ENCODE assay signal across 25 cellular contexts in genomic region chr6:136744889-136745288, GRCh38. TPM values are rescaled to one million over a fixed set of nuclear protein-coding genes. Genes with fewer than 3 reads are reported as not detected.
DNase-seq lines count a peak whose midpoint lies in the region; ATAC-seq, FAIRE-seq and TF ChIP-seq lines count a peak whose summit lies in the region.
"Had no signal": no experiment of that assay in that cellular context is flagged by ENCODE, and none has a peak within 500 bp of the region (broad histone marks: within the 10 kb centered on the region; RNA-seq: fewer than 3 reads in every experiment).

No MANE protein-coding gene starts in this region.

- no peaks in the 10 kb centered on the region for H3K9me3 ChIP-seq in heart right ventricle
- no peaks in the 10 kb centered on the region for H3K9me3 ChIP-seq in neural progenitor cell (ENCODE audit: low read depth)
- H3K9me3 ChIP-seq: A549 had no signal

- no peak for TF ChIP-seq POLR2A in erythroblast (IDR thresholded peaks at IDR 0.05; ENCODE audit: low read length)

- no peak overlapping the region for H3K4me3 Mint-ChIP-seq in neural progenitor cell
- H3K4me3 Mint-ChIP-seq: CD4-positive, alpha-beta T cell had no signal

- H3F3A ChIP-seq in neural progenitor cell (ENCODE audit: low read depth): no peaks in the 10 kb centered on the region

- H3K4me1 Mint-ChIP-seq in neural progenitor cell: peaks cover 13% of the 10 kb centered on the region

- H3K36me3 Mint-ChIP-seq in neural progenitor cell: no peaks in the 10 kb centered on the region

- H3K9me3 Mint-ChIP-seq in neural progenitor cell: peaks cover 7% of the 10 kb centered on the region
- H3K9me3 Mint-ChIP-seq: CD4-positive, alpha-beta T cell had no signal

- WGBS in heart right ventricle, 2 donors: 47 to 54% methylated on average over 5 of the region's 5 CpGs

- intact Hi-C loops in heart right ventricle (cut with DNase I) (loop anchor here in 1 of 10 donors (1.0 kb wide), 1 partner anchor 28 kb away; no protein-coding TSS in a partner anchor), left cardiac atrium (cut with DNase I) (no loop called here)

- H3K27ac ChIP-seq in heart right ventricle (peak overlapping the region in 6 of 10 donors; percentile 6 to 61 (median 36)), cingulate gyrus (ENCODE audit: low read depth, low read length) (peak overlapping the region; percentile 70), neural progenitor cell (no peak overlapping the region)
- H3K27ac ChIP-seq: A549; BLaER1 treated with 17β-estradiol and CSF1 and Interleukin-3, amounts not matched to agents 10 nM and 100 nM; SK-N-MC had no signal

- H3K9ac ChIP-seq in neural progenitor cell: no peak overlapping the region
- H3K9ac ChIP-seq: BLaER1 treated with 17β-estradiol and CSF1 and Interleukin-3, amounts not matched to agents 10 nM and 100 nM had no signal

- H2AFZ ChIP-seq in neural progenitor cell (replicated peaks): peak overlapping the region; percentile 79

- H3K4me3 ChIP-seq in heart right ventricle (peak overlapping the region in 5 of 10 donors; percentile 15 to 39 (median 25)), neural progenitor cell (no peak overlapping the region)
- H3K4me3 ChIP-seq: A549; BLaER1 treated with 17β-estradiol and CSF1 and Interleukin-3, amounts not matched to agents 10 nM and 100 nM; SK-N-MC had no signal

- H4K20me1 ChIP-seq in neural progenitor cell (ENCODE audit: low read depth): no peaks in the 10 kb centered on the region

- no peak for TF ChIP-seq CTCF in heart right ventricle (IDR thresholded peaks at IDR 0.05)
- TF ChIP-seq CTCF in neural progenitor cell (IDR thresholded peaks at IDR 0.05): no peak

- no peak overlapping the region for H3K4me2 ChIP-seq in neural progenitor cell
- H3K4me2 ChIP-seq: A549; BLaER1 treated with 17β-estradiol and CSF1 and Interleukin-3, amounts not matched to agents 10 nM and 100 nM had no signal

- no peaks in the 10 kb centered on the region for H3K79me2 ChIP-seq in neural progenitor cell (ENCODE audit: low read depth)

- H3K27me3 ChIP-seq in heart right ventricle (no peaks in the 10 kb centered on the region), neural progenitor cell (no peaks in the 10 kb centered on the region)
- H3K27me3 ChIP-seq: BLaER1 treated with 17β-estradiol and CSF1 and Interleukin-3, amounts not matched to agents 10 nM and 100 nM had no signal

- FAIRE-seq in RCC 7860 (lab: Jason Lieb, UNC): no peak
- FAIRE-seq: A549, D721Med, GM18507, H54 had no signal

- ATAC-seq in heart right ventricle: peak in 2 of 8 donors; percentile 62 to 77
- ATAC-seq in left cardiac atrium: no peak
- ATAC-seq in GM21576 (IDR thresholded peaks at IDR 0.05; ENCODE audit: unreplicated experiment): no peak
- ATAC-seq: A549, PC-3 had no signal

- H3K4me1 ChIP-seq in heart right ventricle (peaks cover 0 to 47% (median 22%) of the 10 kb centered on the region in 9 donors), neural progenitor cell (peaks cover 5% of the 10 kb centered on the region)
- H3K4me1 ChIP-seq: A549 had no signal

- H3K36me3 ChIP-seq in heart right ventricle: no peaks in the 10 kb centered on the region
- no peaks in the 10 kb centered on the region for H3K36me3 ChIP-seq in neural progenitor cell

- H3K27ac Mint-ChIP-seq in neural progenitor cell: no peak overlapping the region
- H3K27ac Mint-ChIP-seq: CD4-positive, alpha-beta T cell had no signal

- no peak for DNase-seq in heart right ventricle
- no peak for DNase-seq in left cardiac atrium
- DNase-seq in neural progenitor cell (ENCODE audit: low spot score): no peak
- no peak for DNase-seq in RCC 7860 (ENCODE audit: low spot score)
- no peak for DNase-seq in erythroblast (lab: John Stamatoyannopoulos, UW)
- DNase-seq: AML-193; CD4-positive, alpha-beta T cell; Karpas-422; NCI-H1092; NCI-H1436; NCI-H187; NCI-H2081 treated with DMSO at 0.1 percent for 48 hours; NCI-H2171; NCI-H345; NCI-H510A treated with DMSO at 0.1 percent for 48 hours; PC-3; SHP77 treated with DMSO at 0.1 percent for 48 hours had no signal

- H3K27me3 Mint-ChIP-seq in neural progenitor cell (ENCODE audit: insufficient read depth, low read depth): peaks cover 3% of the 10 kb centered on the region
- H3K27me3 Mint-ChIP-seq: CD4-positive, alpha-beta T cell had no signal

RNA-seq across cellular contexts. Expression of gene MAP3K5, which starts 47.4 kb away (rescaled TPM):
- total RNA-seq in heart right ventricle (10 to 100 TPM; 21.8 to 35.7 (median 28.4) TPM), left cardiac atrium (1 to 10 TPM; 6.6 to 9.7 TPM), neural progenitor cell (ENCODE audit: low replicate concordance) (0.02 and 0.28 TPM in 2 replicates)
- 1 to 10 TPM; 5.1 to 8.3 TPM for polyA plus RNA-seq in heart right ventricle
